ENCODE assay signal across 8 cellular contexts in genomic region chr2:222655748-222656543, GRCh38. TPM values are rescaled to one million over a fixed set of nuclear protein-coding genes. Genes with fewer than 3 reads are reported as not detected.
DNase-seq lines count a peak whose midpoint lies in the region; ATAC-seq and TF ChIP-seq lines count a peak whose summit lies in the region.

FARSB (minus strand) TSS chr2:222656092; CDS start chr2:222656073, 19 bp downstream.

- H3K36me3 Mint-ChIP-seq in activated T-cell treated with anti-CD3 and anti-CD28 coated beads, Interleukin-2, amount 50 U/mL, for 24 hours (ENCODE audit: low read depth): peaks cover 50% of the 10 kb centered on the region

- no peaks in the 10 kb centered on the region for H3K36me3 ChIP-seq in esophagus (ENCODE audit: control insufficient read depth in 2 of 2, insufficient read depth in 2 of 2, low read length in 1 of 2)
- H3K36me3 ChIP-seq in muscle layer of colon (ENCODE audit: insufficient read depth, low read length): no peaks in the 10 kb centered on the region

- H3K4me3 Mint-ChIP-seq in activated T-cell treated with anti-CD3 and anti-CD28 coated beads, Interleukin-2, amount 50 U/mL, for 24 hours: peak within 1 kb of the TSS; percentile 99

- 0 to 1% methylated on average over 50 of the region's 50 CpGs for WGBS in esophagus, 2 donors

- in situ Hi-C loops in KBM-7 (cut with MboI; ENCODE audit: low pct_unique_long_range_greater_than_20kb, low sequenced_read_pairs): no loop called here

- H3K9me3 ChIP-seq in esophagus (ENCODE audit: control insufficient read depth in 2 of 2, insufficient read depth in 1 of 2, low read depth in 1 of 2, low read length in 1 of 2) (no peaks in the 10 kb centered on the region), muscle layer of colon (ENCODE audit: low read length) (no peaks in the 10 kb centered on the region)

- DNase-seq in DMS153 treated with DMSO at 0.1 percent for 48 hours (lab: John Stamatoyannopoulos, UW; ENCODE audit: unreplicated experiment) (peak; percentile 89), KBM-7 (peak; percentile 96)
- DNase-seq in activated T-cell treated with anti-CD3 and anti-CD28 coated beads, Interleukin-2, amount 50 U/mL, for 24 hours: peak; percentile 91
- DNase-seq in stimulated activated CD8-positive, alpha-beta memory T cell treated with anti-CD3 and anti-CD28 coated beads, Interleukin-7, amount 100 ng/mL, for 24 hours (ENCODE audit: low read depth): peak; percentile 82

- H3K9me3 Mint-ChIP-seq in activated T-cell treated with anti-CD3 and anti-CD28 coated beads, Interleukin-2, amount 50 U/mL, for 24 hours: no peaks in the 10 kb centered on the region

- H3K27me3 ChIP-seq in esophagus (ENCODE audit: control insufficient read depth in 1 of 2, insufficient read depth in 2 of 2, low read length in 2 of 2) (no peaks in the 10 kb centered on the region), muscle layer of colon (ENCODE audit: control insufficient read depth in 1 of 2, insufficient read depth in 2 of 2, low read length in 2 of 2) (no peaks in the 10 kb centered on the region)

- H3K4me1 Mint-ChIP-seq in activated T-cell treated with anti-CD3 and anti-CD28 coated beads, Interleukin-2, amount 50 U/mL, for 24 hours (ENCODE audit: low read depth): peaks cover 45% of the 10 kb centered on the region

- H3K27ac ChIP-seq in esophagus (ENCODE audit: low read depth in 2 of 2, low read length in 1 of 2) (peak within 1 kb of the TSS; percentile 86 to 97), muscle layer of colon (ENCODE audit: low read depth, low read length) (peak within 1 kb of the TSS; percentile 87)

- H3K27me3 Mint-ChIP-seq in activated T-cell treated with anti-CD3 and anti-CD28 coated beads, Interleukin-2, amount 50 U/mL, for 24 hours: no peaks in the 10 kb centered on the region

- H3K4me1 ChIP-seq in esophagus (ENCODE audit: control insufficient read depth in 2 of 2, insufficient read depth in 2 of 2, low read length in 1 of 2) (peaks cover 0 to 3% of the 10 kb centered on the region in 2 donors), muscle layer of colon (ENCODE audit: insufficient read depth, low read length) (peaks cover 26% of the 10 kb centered on the region)

- peak within 1 kb of the TSS; percentile 88 for H3K9ac ChIP-seq in muscle layer of colon (ENCODE audit: low read length)

- H3K4me3 ChIP-seq in esophagus (ENCODE audit: low read depth in 1 of 2, low read length in 2 of 2): peak within 1 kb of the TSS; percentile 78 to 92
- H3K4me3 ChIP-seq in muscle layer of colon (ENCODE audit: low read depth in 1 of 2, low read length in 2 of 2): peak within 1 kb of the TSS; percentile 93 to 98

- peak within 1 kb of the TSS; percentile 100 for H3K27ac Mint-ChIP-seq in activated T-cell treated with anti-CD3 and anti-CD28 coated beads, Interleukin-2, amount 50 U/mL, for 24 hours

- ATAC-seq in GM21717 (IDR thresholded peaks at IDR 0.05; ENCODE audit: unreplicated experiment): peak; percentile 88

TF ChIP-seq in PFSK-1, 5 proteins besides CTCF, POLR2A, EP300 and RAD21:
- TF ChIP-seq FOXP2 (optimal IDR thresholded peaks at IDR 0.05; ENCODE audit: borderline replicate concordance, extremely low read depth, extremely low read length, insufficient read depth) (no peak), TAF1 (IDR thresholded peaks at IDR 0.05; ENCODE audit: borderline replicate concordance, insufficient read depth, low read length) (peak; percentile 75), SIN3A (IDR thresholded peaks at IDR 0.05; ENCODE audit: borderline replicate concordance, insufficient read depth, low read length) (peak; percentile 85; the same call in 1 of the 2 replicates), REST (IDR thresholded peaks at IDR 0.05; ENCODE audit: insufficient read depth in 1 of 2, low read depth in 2 of 2, low read length in 2 of 2) (no peak), POLR2AphosphoS5 (IDR thresholded peaks at IDR 0.05; ENCODE audit: low read depth, low read length) (peak; percentile 79)
TF ChIP-seq in PFSK-1: peak in this region for 3.

RNA-seq across cellular contexts. Expression of gene FARSB, which starts in this region (rescaled TPM):
- 27.2 TPM for polyA plus RNA-seq in PFSK-1 (2012; ENCODE audit: insufficient read length, low read depth)
- polyA plus RNA-seq in esophagus: 10 to 100 TPM; 12.6 to 22.5 TPM

Comparison
In these comparisons a context has a peak if more than half of its experiments do, and no peak if none do; other contexts are left out.
1. Peak in every context shown above with its lines: DNase-seq, ATAC-seq, H3K4me3 ChIP-seq and H3K27ac ChIP-seq.